Comparison of ENCODE assay signal across 18 cellular contexts in genomic region chr3:11247362-11247761, GRCh38.
"Had no signal": no experiment of that assay in that cellular context is flagged by ENCODE, and none has a peak within 500 bp of the region (broad histone marks: within the 10 kb centered on the region; RNA-seq: fewer than 3 reads in every experiment).

No MANE protein-coding gene starts in this region.

- H3K4me1 ChIP-seq: uterus had no signal

- H3K36me3 ChIP-seq: uterus had no signal

- H3K36me3 Mint-ChIP-seq: type B pancreatic cell had no signal

- H3K4me1 Mint-ChIP-seq: endodermal cell, nephron progenitor cell had no signal

- H3K27me3 ChIP-seq: hepatocyte, uterus had no signal

- H3K9me3 ChIP-seq: uterus had no signal

- H3K27ac ChIP-seq: hepatocyte, uterus had no signal

- H3K4me3 Mint-ChIP-seq: endodermal cell; naive thymus-derived CD4-positive, alpha-beta T cell; nephron progenitor cell; type B pancreatic cell had no signal

- ATAC-seq: left cardiac atrium; left ventricle myocardium superior; naive thymus-derived CD4-positive, alpha-beta T cell; sciatic nerve had no signal

- H3K27ac Mint-ChIP-seq: endodermal cell; naive thymus-derived CD4-positive, alpha-beta T cell; nephron progenitor cell; type B pancreatic cell had no signal

- H3K4me3 ChIP-seq: hepatocyte, uterus had no signal

- H3K9me3 Mint-ChIP-seq: endodermal cell, type B pancreatic cell had no signal

- H3K27me3 Mint-ChIP-seq: type B pancreatic cell had no signal

- DNase-seq: effector CD4-positive, alpha-beta T cell; endodermal cell; erythroblast; foreskin melanocyte; head of caudate nucleus; kidney; left cardiac atrium; left ventricle myocardium superior; mesendoderm; naive thymus-derived CD4-positive, alpha-beta T cell; nephron progenitor cell; stimulated activated CD4-positive, alpha-beta T cell treated with anti-CD3 and anti-CD28 coated beads, Interleukin-12 subunit alpha, Interleukin-12 subunit beta, amount 100 ng/mL, for 4 hours; stimulated activated CD4-positive, alpha-beta T cell treated with anti-CD3 and anti-CD28 coated beads, Interleukin-2, amount 100 ng/mL, for 48 hours; stimulated activated naive CD4-positive, alpha-beta T cell treated with Interleukin-2 at 50 U/mL for 16 hours; uterus had no signal
